ENCODE assay signal across 9 cellular contexts in genomic region chr1:75616436-75617433, GRCh38. TPM values are rescaled to one million over a fixed set of nuclear protein-coding genes. Genes with fewer than 3 reads are reported as not detected.
DNase-seq lines count a peak whose midpoint lies in the region; ATAC-seq, FAIRE-seq and TF ChIP-seq lines count a peak whose summit lies in the region.
"Had no signal": no experiment of that assay in that cellular context is flagged by ENCODE, and none has a peak within 500 bp of the region (broad histone marks: within the 10 kb centered on the region; RNA-seq: fewer than 3 reads in every experiment).

No MANE protein-coding gene starts in this region.

- H3K9me3 ChIP-seq in astrocyte (ENCODE audit: insufficient read depth, low read depth, low read length): no peaks in the 10 kb centered on the region

- TF ChIP-seq CTCF in astrocyte (IDR thresholded peaks at IDR 0.05; ENCODE audit: insufficient read depth, low read depth, low read length): no peak

- peak overlapping the region; percentile 92 for H3K4me2 ChIP-seq in astrocyte (ENCODE audit: low read length)

- no peak for FAIRE-seq in astrocyte (lab: Jason Lieb, UNC)
- FAIRE-seq: endometrium had no signal

- DNase-seq in NCI-H82 (lab: John Stamatoyannopoulos, UW) (peak; percentile 43), NCI-H82 treated with DMSO at 0.1 percent for 48 hours (lab: John Stamatoyannopoulos, UW; ENCODE audit: unreplicated experiment) (no peak), astrocyte (ENCODE audit: low read depth) (peak; percentile 38), iris pigment epithelial cell (ENCODE audit: low read depth) (peak; percentile 58), SKM-1 treated with dmso at 0.1 percent for 144 hours (lab: John Stamatoyannopoulos, UW; ENCODE audit: unreplicated experiment) (no peak), DMS79 (lab: John Stamatoyannopoulos, UW) (no peak)
- no peak for DNase-seq in stimulated activated naive CD8-positive, alpha-beta T cell treated with anti-CD3 and anti-CD28 coated beads, Interleukin-15, amount 100 ng/mL, for 72 hours

- H3K27me3 ChIP-seq in astrocyte (ENCODE audit: insufficient read depth, low read length): peaks cover 12% of the 10 kb centered on the region

- no peaks in the 10 kb centered on the region for H3K36me3 ChIP-seq in astrocyte (ENCODE audit: insufficient read depth, low read length)

- peaks cover 7% of the 10 kb centered on the region for H3K4me1 Mint-ChIP-seq in astrocyte (ENCODE audit: low read depth, unreplicated experiment)
- H3K4me1 Mint-ChIP-seq in stimulated activated naive CD8-positive, alpha-beta T cell treated with anti-CD3 and anti-CD28 coated beads, Interleukin-15, amount 100 ng/mL, for 72 hours: peaks cover 23% of the 10 kb centered on the region

- peaks cover 11% of the 10 kb centered on the region for H3K4me1 ChIP-seq in astrocyte (ENCODE audit: insufficient read depth, low read length)

- no peaks in the 10 kb centered on the region for H3K9me3 Mint-ChIP-seq in astrocyte (ENCODE audit: unreplicated experiment)
- no peaks in the 10 kb centered on the region for H3K9me3 Mint-ChIP-seq in stimulated activated naive CD8-positive, alpha-beta T cell treated with anti-CD3 and anti-CD28 coated beads, Interleukin-15, amount 100 ng/mL, for 72 hours

- H4K20me1 ChIP-seq in astrocyte (ENCODE audit: insufficient read depth, low read length): no peaks in the 10 kb centered on the region

- ATAC-seq in stimulated activated naive CD8-positive, alpha-beta T cell treated with anti-CD3 and anti-CD28 coated beads, Interleukin-15, amount 100 ng/mL, for 72 hours: no peak
- ATAC-seq in GM18873 (IDR thresholded peaks at IDR 0.05; ENCODE audit: low FRiP score, unreplicated experiment): no peak

- no peak overlapping the region for H3K9ac ChIP-seq in astrocyte (ENCODE audit: low read length)

- H3K36me3 Mint-ChIP-seq in astrocyte (ENCODE audit: low read depth, unreplicated experiment): no peaks in the 10 kb centered on the region

- H3K27me3 Mint-ChIP-seq in astrocyte (ENCODE audit: low read depth, unreplicated experiment): peaks cover 56% of the 10 kb centered on the region
- H3K27me3 Mint-ChIP-seq in stimulated activated naive CD8-positive, alpha-beta T cell treated with anti-CD3 and anti-CD28 coated beads, Interleukin-15, amount 100 ng/mL, for 72 hours: peaks cover 89% of the 10 kb centered on the region

- H3K4me3 Mint-ChIP-seq in astrocyte (ENCODE audit: unreplicated experiment): peak overlapping the region; percentile 76
- peak overlapping the region; percentile 9 to 60 for H3K4me3 Mint-ChIP-seq in stimulated activated naive CD8-positive, alpha-beta T cell treated with anti-CD3 and anti-CD28 coated beads, Interleukin-15, amount 100 ng/mL, for 72 hours

- no peaks in the 10 kb centered on the region for H3K79me2 ChIP-seq in astrocyte (ENCODE audit: insufficient read depth, low read length)

- peak overlapping the region; percentile 45 for H3K4me3 ChIP-seq in astrocyte (ENCODE audit: insufficient read depth, low read depth, low read length)

- H3K27ac Mint-ChIP-seq in astrocyte (ENCODE audit: unreplicated experiment): no peak overlapping the region
- H3K27ac Mint-ChIP-seq in stimulated activated naive CD8-positive, alpha-beta T cell treated with anti-CD3 and anti-CD28 coated beads, Interleukin-15, amount 100 ng/mL, for 72 hours: peak overlapping the region in 1 of 2 donors; percentile 22

- peak overlapping the region; percentile 74 for H2AFZ ChIP-seq in astrocyte (ENCODE audit: low read depth, low read length)

- no peak overlapping the region for H3K27ac ChIP-seq in astrocyte (ENCODE audit: low read depth, low read length)

RNA-seq across cellular contexts. Expression of gene SLC44A5, which starts 5.8 kb away (rescaled TPM):
- 1.6 and 2.2 TPM in 2 replicates for total RNA-seq in astrocyte

Comparison
In these comparisons a context has a peak if more than half of its experiments do, and no peak if none do; other contexts are left out.
1. DNase-seq: peak in NCI-H82 (single experiment), astrocyte (single experiment) and iris pigment epithelial cell (single experiment); none in NCI-H82 treated with DMSO at 0.1 percent for 48 hours (single experiment), stimulated activated naive CD8-positive, alpha-beta T cell treated with anti-CD3 and anti-CD28 coated beads, Interleukin-15, amount 100 ng/mL, for 72 hours (0 of 2), SKM-1 treated with dmso at 0.1 percent for 144 hours (single experiment) and DMS79 (single experiment).